Comparison of ENCODE assay signal across 7 cellular contexts in the genomic region with DNA sequence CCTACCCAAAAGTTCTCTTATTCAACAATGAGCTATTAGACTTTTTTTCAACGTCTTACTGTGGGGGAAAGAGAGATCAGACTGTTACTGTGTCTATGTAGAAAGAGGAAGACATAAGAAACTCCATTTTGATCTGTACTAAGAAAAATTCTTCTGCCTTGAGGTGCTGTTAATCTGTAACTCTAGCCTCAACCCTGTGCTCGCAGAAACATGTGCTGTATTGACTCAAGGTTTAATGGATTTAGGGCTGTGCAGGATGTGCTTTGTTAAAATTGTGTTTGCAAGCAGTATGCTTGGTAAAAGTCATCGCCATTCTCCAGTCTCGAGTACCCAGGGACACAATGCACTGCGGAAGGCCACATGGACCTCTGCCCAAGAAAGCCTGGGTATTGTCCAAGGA. TPM values are rescaled to one million over a fixed set of nuclear protein-coding genes. Genes with fewer than 3 reads are reported as not detected.
"Had no signal": no experiment of that assay in that cellular context is flagged by ENCODE, and none has a peak within 500 bp of the region (broad histone marks: within the 10 kb centered on the region; RNA-seq: fewer than 3 reads in every experiment).

No MANE protein-coding gene starts in this region.

RNA-seq across cellular contexts. Expression of a gene that starts 15.8 kb away (rescaled TPM):
- total RNA-seq: activated T-helper 1 cell treated with anti-CD3 and anti-CD28 coated beads, Interleukin-12 subunit alpha, Interleukin-12 subunit beta, Interleukin-2, Interleukin-4 antibody, amounts not matched to agents 30 ng/mL and 10 ng/mL and 1 ng/mL, durations not matched to agents 14 hours and 24 hours and 36 hours; ascending aorta; esophagus mucosa; kidney epithelial cell; T-helper 2 cell treated with Interferon-gamma antibody and Interleukin-4, amounts not matched to agents 100 ng/mL and 5 ng/mL, for 36 hours had no signal
- polyA plus RNA-seq: heart left ventricle, right cardiac atrium had no signal
